Comparison of ENCODE assay signal across 9 cellular contexts in the genomic region with DNA sequence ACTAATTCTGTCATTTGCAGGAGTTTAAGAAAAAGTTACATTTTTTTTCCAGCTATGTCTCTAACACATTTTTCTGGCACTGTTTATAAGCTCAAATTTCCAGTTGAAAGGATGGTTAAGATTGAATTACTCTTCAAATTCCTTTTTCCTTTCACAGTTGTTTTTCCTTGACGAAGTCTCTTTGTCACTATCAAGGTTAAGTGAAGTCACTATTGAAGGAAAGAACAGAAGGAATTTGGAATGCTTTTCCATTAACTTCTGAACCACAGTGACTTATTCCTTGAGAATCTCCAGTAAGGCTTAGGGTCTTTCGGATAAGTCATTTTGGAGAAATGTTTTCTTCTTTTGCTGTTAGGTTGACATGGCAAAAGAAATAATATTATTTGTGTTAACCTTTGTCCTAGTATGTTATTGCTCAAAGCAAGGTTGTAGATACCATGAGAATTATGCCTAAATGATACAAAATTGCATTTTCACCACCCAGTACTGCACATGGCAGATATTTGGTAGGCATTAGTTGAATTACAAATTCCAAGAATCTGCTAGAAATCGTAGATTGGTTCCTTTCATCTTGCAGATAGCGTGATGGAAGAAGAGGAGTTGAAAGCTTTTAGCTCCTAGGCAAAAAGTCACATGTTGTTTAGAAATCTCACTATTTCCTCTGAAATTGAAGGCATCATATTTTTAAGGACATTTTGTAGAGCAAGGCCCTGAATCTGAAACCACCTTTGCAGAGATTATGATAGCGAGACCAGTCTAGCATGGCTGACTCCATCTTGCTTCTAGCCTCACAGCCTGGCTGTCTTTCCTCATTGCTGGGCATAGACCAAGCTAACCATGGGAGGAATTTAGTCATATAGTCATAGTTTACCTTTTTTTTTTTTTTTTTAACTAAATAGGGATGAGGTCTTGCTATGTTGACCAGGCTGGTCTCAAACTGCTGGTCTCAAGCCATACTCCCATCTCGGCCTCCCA. TPM values are rescaled to one million over a fixed set of nuclear protein-coding genes. Genes with fewer than 3 reads are reported as not detected.
DNase-seq lines count a peak whose midpoint lies in the region; ATAC-seq and TF ChIP-seq lines count a peak whose summit lies in the region.
"Had no signal": no experiment of that assay in that cellular context is flagged by ENCODE, and none has a peak within 500 bp of the region (broad histone marks: within the 10 kb centered on the region; RNA-seq: fewer than 3 reads in every experiment).

No MANE protein-coding gene starts in this region.

- H3K4me3 ChIP-seq in brain microvascular endothelial cell (ENCODE audit: low read depth, low read length) (no peak overlapping the region), trophoblast cell (ENCODE audit: low read depth, low read length) (no peak overlapping the region)

- no peak overlapping the region for H4K8ac ChIP-seq in trophoblast cell (ENCODE audit: low read depth, low read length)

- peaks cover 20% of the 10 kb centered on the region for H3K4me1 Mint-ChIP-seq in progenitor cell of endocrine pancreas (ENCODE audit: low read depth)
- H3K4me1 Mint-ChIP-seq in T-cell: peaks cover 10 to 18% (median 15%) of the 10 kb centered on the region in 3 donors

- peaks cover 10 to 21% of the 10 kb centered on the region in 2 experiments for H3K4me1 ChIP-seq in trophoblast cell (ENCODE audit: control insufficient read depth in 1 of 2, insufficient read depth in 2 of 2, low read length in 2 of 2)

- no peak overlapping the region for H4K12ac ChIP-seq in trophoblast cell (ENCODE audit: low read depth, low read length)

- H3K4ac ChIP-seq in trophoblast cell (ENCODE audit: low read depth, low read length): no peak overlapping the region

- H3K27ac Mint-ChIP-seq in progenitor cell of endocrine pancreas (no peak overlapping the region), T-cell (no peak overlapping the region)

- ATAC-seq in GM18508 (IDR thresholded peaks at IDR 0.05; ENCODE audit: insufficient read depth, unreplicated experiment): peak; percentile 5
- no peak for ATAC-seq in T-cell (replicated peaks in 1 of 4)

- H3K9ac ChIP-seq in trophoblast cell (ENCODE audit: low read length): no peak overlapping the region

- H2BK120ac ChIP-seq in trophoblast cell (ENCODE audit: insufficient read depth, low read length, poor library complexity): peak overlapping the region; percentile 76

- H3K27ac ChIP-seq in brain microvascular endothelial cell (peak overlapping the region; percentile 85), trophoblast cell (ENCODE audit: low read depth, low read length) (peak overlapping the region; percentile 58)

- peak overlapping the region; percentile 68 for H2BK12ac ChIP-seq in trophoblast cell (ENCODE audit: low read length)

- H3K4me3 Mint-ChIP-seq in progenitor cell of endocrine pancreas (ENCODE audit: low read depth) (no peak overlapping the region), T-cell (no peak overlapping the region)

- H4K91ac ChIP-seq in trophoblast cell (ENCODE audit: low read depth, low read length): peak overlapping the region; percentile 82

- POLR2A ChIA-PET in T-cell (lab: Charles Lee): interaction anchor here in 1 of 2 donors (0.6 kb wide), 1 partner anchor 130 kb away, joined by 6 read pairs; no protein-coding TSS in a partner anchor

- WGBS in trophoblast cell (ENCODE audit: extremely low coverage, insufficient coverage, insufficient read length): no CpG with 5 or more reads among the region's 6 CpGs

- H3K36me3 Mint-ChIP-seq in progenitor cell of endocrine pancreas (ENCODE audit: insufficient read depth) (peaks cover 1% of the 10 kb centered on the region), T-cell (no peaks in the 10 kb centered on the region)

- H3K18ac ChIP-seq in trophoblast cell (ENCODE audit: low read length): no peak overlapping the region

- H3K9me3 Mint-ChIP-seq in progenitor cell of endocrine pancreas (ENCODE audit: low read depth): no peaks in the 10 kb centered on the region
- H3K9me3 Mint-ChIP-seq in T-cell: no peaks in the 10 kb centered on the region

- H3K23ac ChIP-seq in trophoblast cell (ENCODE audit: low read length): no peak overlapping the region

- no peaks in the 10 kb centered on the region for H3K27me3 ChIP-seq in brain microvascular endothelial cell (replicated peaks)
- no peaks in the 10 kb centered on the region for H3K27me3 ChIP-seq in trophoblast cell (ENCODE audit: insufficient read depth, low read length)

- H3K9me3 ChIP-seq in trophoblast cell (ENCODE audit: insufficient read depth, low read depth, low read length): no peaks in the 10 kb centered on the region

- no peak overlapping the region for H2AK5ac ChIP-seq in trophoblast cell (ENCODE audit: low read length)

- H2BK5ac ChIP-seq in trophoblast cell (ENCODE audit: low read depth, low read length, poor library complexity): peak overlapping the region; percentile 64

- peaks cover 19% of the 10 kb centered on the region for H3K79me1 ChIP-seq in trophoblast cell (ENCODE audit: low read length)

- H3K27me3 Mint-ChIP-seq in progenitor cell of endocrine pancreas: no peaks in the 10 kb centered on the region
- no peaks in the 10 kb centered on the region for H3K27me3 Mint-ChIP-seq in T-cell

- DNase-seq in HS-27A (ENCODE audit: low read depth): peak; percentile 88
- no peak for DNase-seq in brain microvascular endothelial cell
- peak; percentile 37 to 90 for DNase-seq in trophoblast cell
- DNase-seq in NCI-H2107 (lab: John Stamatoyannopoulos, UW): no peak
- DNase-seq in progenitor cell of endocrine pancreas (ENCODE audit: low spot score, unreplicated experiment): no peak
- no peak for DNase-seq in T-cell
- DNase-seq in GM10266 (ENCODE audit: extremely low spot score): no peak
- DNase-seq: NCI-H2029 treated with DMSO at 0.1 percent for 48 hours had no signal

- H3K4me2 ChIP-seq in trophoblast cell (ENCODE audit: low read length): no peak overlapping the region

- TF ChIP-seq CTCF in brain microvascular endothelial cell (IDR thresholded peaks at IDR 0.05; ENCODE audit: low read depth, low read length, missing control alignments) (no peak), progenitor cell of endocrine pancreas (IDR thresholded peaks at IDR 0.05; ENCODE audit: unreplicated experiment) (no peak), GM10266 (IDR thresholded peaks at IDR 0.05; ENCODE audit: control insufficient read depth, insufficient read depth, low read depth, missing control alignments) (no peak)

- H3K79me2 ChIP-seq in trophoblast cell (ENCODE audit: control insufficient read depth, insufficient read depth, low read length, poor library complexity): peaks cover 2% of the 10 kb centered on the region

- H3K36me3 ChIP-seq in brain microvascular endothelial cell (replicated peaks): no peaks in the 10 kb centered on the region
- no peaks in the 10 kb centered on the region for H3K36me3 ChIP-seq in trophoblast cell (ENCODE audit: control insufficient read depth in 1 of 2, insufficient read depth in 2 of 2, low read length in 2 of 2)

- no peak overlapping the region for H3K14ac ChIP-seq in trophoblast cell (ENCODE audit: low read length)

- CTCF ChIA-PET in T-cell (lab: Charles Lee): no interaction called here

- in situ Hi-C loops in brain microvascular endothelial cell (cut with HindIII; ENCODE audit: low pct_ligation_motif_present, low sequenced_read_pairs): no loop called here

- H2AFZ ChIP-seq in trophoblast cell (ENCODE audit: insufficient read depth, low read length, poor library complexity): no peak overlapping the region

RNA-seq across cellular contexts. Expression of gene ZNF326, which starts 42.6 kb away (rescaled TPM):
- 26.8 and 27.1 TPM in 2 replicates for polyA plus RNA-seq in trophoblast cell (2013)
- total RNA-seq in progenitor cell of endocrine pancreas (67.2 and 70.9 TPM in 2 replicates), T-cell (10 to 100 TPM; 16.4 to 41.3 (median 16.8) TPM)

Comparison
In these comparisons a context has a peak if more than half of its experiments do, and no peak if none do; other contexts are left out.
1. DNase-seq: peak in HS-27A (single experiment) and trophoblast cell (2 of 2); none in brain microvascular endothelial cell (single experiment), NCI-H2107 (single experiment), progenitor cell of endocrine pancreas (single experiment), T-cell (0 of 34) and GM10266 (single experiment).